Comparison of ENCODE assay signal across 1 cellular context in genomic region chr6:73515204-73516101, GRCh38.
TF ChIP-seq lines count a peak whose summit lies in the region.

No MANE protein-coding gene starts in this region.

TF ChIP-seq in HepG2, 621 proteins besides CTCF, POLR2A, EP300 and RAD21 (continued from another document and continues in another):
- TF ChIP-seq, protein P1, sequence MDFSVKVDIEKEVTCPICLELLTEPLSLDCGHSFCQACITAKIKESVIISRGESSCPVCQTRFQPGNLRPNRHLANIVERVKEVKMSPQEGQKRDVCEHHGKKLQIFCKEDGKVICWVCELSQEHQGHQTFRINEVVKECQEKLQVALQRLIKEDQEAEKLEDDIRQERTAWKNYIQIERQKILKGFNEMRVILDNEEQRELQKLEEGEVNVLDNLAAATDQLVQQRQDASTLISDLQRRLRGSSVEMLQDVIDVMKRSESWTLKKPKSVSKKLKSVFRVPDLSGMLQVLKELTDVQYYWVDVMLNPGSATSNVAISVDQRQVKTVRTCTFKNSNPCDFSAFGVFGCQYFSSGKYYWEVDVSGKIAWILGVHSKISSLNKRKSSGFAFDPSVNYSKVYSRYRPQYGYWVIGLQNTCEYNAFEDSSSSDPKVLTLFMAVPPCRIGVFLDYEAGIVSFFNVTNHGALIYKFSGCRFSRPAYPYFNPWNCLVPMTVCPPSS (IDR thresholded peaks at IDR 0.05) = no peak
- TF ChIP-seq NFYB (CRISPR knock-in tag; IDR thresholded peaks at IDR 0.05) (no peak), ZC3H13 (CRISPR knock-in tag; IDR thresholded peaks at IDR 0.05) (peak; percentile 25; the same call in 1 of the 2 replicates), FOXK1 (CRISPR knock-in tag; IDR thresholded peaks at IDR 0.05; ENCODE audit: borderline replicate concordance, low read depth) (0 out of 2 replicates have a peak, but pooled peaks have one; percentile 18), POLR2AphosphoS5 (IDR thresholded peaks at IDR 0.05; ENCODE audit: low read depth, low read length) (peak; percentile 81), ARID3A (IDR thresholded peaks at IDR 0.05; ENCODE audit: low read depth, low read length) (0 out of 2 replicates have a peak, but pooled peaks have one; percentile 6), PAXIP1 (CRISPR knock-in tag; conservative IDR thresholded peaks at IDR 0.05) (no peak), YEATS2 (CRISPR knock-in tag; IDR thresholded peaks at IDR 0.05; ENCODE audit: borderline replicate concordance) (no peak), ZNF878 (CRISPR knock-in tag; IDR thresholded peaks at IDR 0.05) (no peak), FOXO1 (CRISPR knock-in tag; IDR thresholded peaks at IDR 0.05) (no peak), HOXA7 (CRISPR knock-in tag; IDR thresholded peaks at IDR 0.05) (no peak), ZNF747 (CRISPR knock-in tag; IDR thresholded peaks at IDR 0.05; ENCODE audit: borderline replicate concordance) (no peak), EZH2 (conservative IDR thresholded peaks at IDR 0.05; ENCODE audit: low read depth, low read length) (no peak), IKZF1 (IDR thresholded peaks at IDR 0.05) (no peak), ZSCAN21 (CRISPR knock-in tag; IDR thresholded peaks at IDR 0.05; ENCODE audit: borderline replicate concordance) (peak; percentile 47; the same call in 1 of the 2 replicates), NR3C1 (CRISPR knock-in tag; IDR thresholded peaks at IDR 0.05) (no peak), ZNF629 (CRISPR knock-in tag; conservative IDR thresholded peaks at IDR 0.05) (no peak), ZNF652 (CRISPR knock-in tag; IDR thresholded peaks at IDR 0.05; ENCODE audit: borderline replicate concordance, low read depth) (no peak; the same call in 1 of the 2 replicates), ZNF124 (CRISPR knock-in tag; IDR thresholded peaks at IDR 0.05) (no peak), FIP1L1 (IDR thresholded peaks at IDR 0.05; ENCODE audit: borderline replicate concordance, insufficient read depth, low read depth, low read length) (no peak), ZNF607 (CRISPR knock-in tag; IDR thresholded peaks at IDR 0.05; ENCODE audit: borderline replicate concordance) (no peak), ZNF776 (CRISPR knock-in tag; IDR thresholded peaks at IDR 0.05) (no peak), SKI (IDR thresholded peaks at IDR 0.05; ENCODE audit: partially characterized antibody) (no peak), RBFOX2 (IDR thresholded peaks at IDR 0.05; ENCODE audit: low read depth, low read length) (peak; percentile 86), ZNF496 (CRISPR knock-in tag; IDR thresholded peaks at IDR 0.05; ENCODE audit: insufficient replicate concordance) (no peak), ZNF850 (CRISPR knock-in tag; conservative IDR thresholded peaks at IDR 0.05) (no peak), PAWR (CRISPR knock-in tag; IDR thresholded peaks at IDR 0.05; ENCODE audit: borderline replicate concordance) (no peak), ZNF773 (CRISPR knock-in tag; IDR thresholded peaks at IDR 0.05; ENCODE audit: borderline replicate concordance) (no peak), ZNF615 (CRISPR knock-in tag; IDR thresholded peaks at IDR 0.05; ENCODE audit: borderline replicate concordance) (no peak), FOSL1 (CRISPR knock-in tag; IDR thresholded peaks at IDR 0.05; ENCODE audit: borderline replicate concordance) (no peak), HNRNPUL1 (IDR thresholded peaks at IDR 0.05; ENCODE audit: low read depth, low read length) (no peak; the same call in 1 of the 2 replicates), ATAD3A (CRISPR knock-in tag; IDR thresholded peaks at IDR 0.05) (no peak), KDM4B (CRISPR knock-in tag; IDR thresholded peaks at IDR 0.05) (no peak), HOMEZ (CRISPR knock-in tag; IDR thresholded peaks at IDR 0.05; ENCODE audit: low read depth) (no peak), BORCS8-MEF2B (CRISPR knock-in tag; IDR thresholded peaks at IDR 0.05) (no peak), ZFP82 (CRISPR knock-in tag; IDR thresholded peaks at IDR 0.05; ENCODE audit: borderline replicate concordance) (no peak), SMARCE1 (IDR thresholded peaks at IDR 0.05; ENCODE audit: borderline replicate concordance) (no peak), ZIK1 (CRISPR knock-in tag; IDR thresholded peaks at IDR 0.05; ENCODE audit: borderline replicate concordance, low read depth) (no peak), ZNF275 (CRISPR knock-in tag; IDR thresholded peaks at IDR 0.05; ENCODE audit: borderline replicate concordance) (no peak), MTF1 (CRISPR knock-in tag; IDR thresholded peaks at IDR 0.05) (0 out of 2 replicates have a peak, but pooled peaks have one; percentile 24), U2AF2 (IDR thresholded peaks at IDR 0.05; ENCODE audit: low read depth, low read length) (no peak), CBX2 (IDR thresholded peaks at IDR 0.05; ENCODE audit: low read depth, low read length) (no peak), CBX2 (CRISPR knock-in tag; IDR thresholded peaks at IDR 0.05; ENCODE audit: low read depth) (no peak), SNAI1 (CRISPR knock-in tag; IDR thresholded peaks at IDR 0.05; ENCODE audit: borderline replicate concordance) (no peak), ZBTB7A (CRISPR knock-in tag; IDR thresholded peaks at IDR 0.05) (no peak)
- TF ChIP-seq, protein P2, sequence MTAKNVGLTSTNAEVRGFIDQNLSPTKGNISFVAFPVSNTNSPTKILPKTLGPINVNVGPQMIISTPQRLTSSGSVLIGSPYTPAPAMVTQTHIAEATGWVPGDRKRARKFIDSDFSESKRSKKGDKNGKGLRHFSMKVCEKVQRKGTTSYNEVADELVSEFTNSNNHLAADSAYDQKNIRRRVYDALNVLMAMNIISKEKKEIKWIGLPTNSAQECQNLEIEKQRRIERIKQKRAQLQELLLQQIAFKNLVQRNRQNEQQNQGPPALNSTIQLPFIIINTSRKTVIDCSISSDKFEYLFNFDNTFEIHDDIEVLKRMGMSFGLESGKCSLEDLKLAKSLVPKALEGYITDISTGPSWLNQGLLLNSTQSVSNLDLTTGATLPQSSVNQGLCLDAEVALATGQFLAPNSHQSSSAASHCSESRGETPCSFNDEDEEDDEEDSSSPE (CRISPR knock-in tag; IDR thresholded peaks at IDR 0.05) = peak; percentile 30; the same call in 1 of the 2 replicates
- TF ChIP-seq, protein P3, sequence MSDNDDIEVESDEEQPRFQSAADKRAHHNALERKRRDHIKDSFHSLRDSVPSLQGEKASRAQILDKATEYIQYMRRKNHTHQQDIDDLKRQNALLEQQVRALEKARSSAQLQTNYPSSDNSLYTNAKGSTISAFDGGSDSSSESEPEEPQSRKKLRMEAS (IDR thresholded peaks at IDR 0.05) = no peak
- TF ChIP-seq, protein P4, sequence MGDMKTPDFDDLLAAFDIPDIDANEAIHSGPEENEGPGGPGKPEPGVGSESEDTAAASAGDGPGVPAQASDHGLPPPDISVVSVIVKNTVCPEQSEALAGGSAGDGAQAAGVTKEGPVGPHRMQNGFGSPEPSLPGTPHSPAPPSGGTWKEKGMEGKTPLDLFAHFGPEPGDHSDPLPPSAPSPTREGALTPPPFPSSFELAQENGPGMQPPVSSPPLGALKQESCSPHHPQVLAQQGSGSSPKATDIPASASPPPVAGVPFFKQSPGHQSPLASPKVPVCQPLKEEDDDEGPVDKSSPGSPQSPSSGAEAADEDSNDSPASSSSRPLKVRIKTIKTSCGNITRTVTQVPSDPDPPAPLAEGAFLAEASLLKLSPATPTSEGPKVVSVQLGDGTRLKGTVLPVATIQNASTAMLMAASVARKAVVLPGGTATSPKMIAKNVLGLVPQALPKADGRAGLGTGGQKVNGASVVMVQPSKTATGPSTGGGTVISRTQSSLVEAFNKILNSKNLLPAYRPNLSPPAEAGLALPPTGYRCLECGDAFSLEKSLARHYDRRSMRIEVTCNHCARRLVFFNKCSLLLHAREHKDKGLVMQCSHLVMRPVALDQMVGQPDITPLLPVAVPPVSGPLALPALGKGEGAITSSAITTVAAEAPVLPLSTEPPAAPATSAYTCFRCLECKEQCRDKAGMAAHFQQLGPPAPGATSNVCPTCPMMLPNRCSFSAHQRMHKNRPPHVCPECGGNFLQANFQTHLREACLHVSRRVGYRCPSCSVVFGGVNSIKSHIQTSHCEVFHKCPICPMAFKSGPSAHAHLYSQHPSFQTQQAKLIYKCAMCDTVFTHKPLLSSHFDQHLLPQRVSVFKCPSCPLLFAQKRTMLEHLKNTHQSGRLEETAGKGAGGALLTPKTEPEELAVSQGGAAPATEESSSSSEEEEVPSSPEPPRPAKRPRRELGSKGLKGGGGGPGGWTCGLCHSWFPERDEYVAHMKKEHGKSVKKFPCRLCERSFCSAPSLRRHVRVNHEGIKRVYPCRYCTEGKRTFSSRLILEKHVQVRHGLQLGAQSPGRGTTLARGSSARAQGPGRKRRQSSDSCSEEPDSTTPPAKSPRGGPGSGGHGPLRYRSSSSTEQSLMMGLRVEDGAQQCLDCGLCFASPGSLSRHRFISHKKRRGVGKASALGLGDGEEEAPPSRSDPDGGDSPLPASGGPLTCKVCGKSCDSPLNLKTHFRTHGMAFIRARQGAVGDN (CRISPR knock-in tag; IDR thresholded peaks at IDR 0.05) = no peak
